In genomic region chr12:132558861-132559623, GRCh38 we compare ENCODE assay signal across 8 cellular contexts. TPM values are rescaled to one million over a fixed set of nuclear protein-coding genes. Genes with fewer than 3 reads are reported as not detected.
A peak's percentile ranks its signal among the peaks of the same experiment; 100 is the strongest.
DNase-seq lines count a peak whose midpoint lies in the region; ATAC-seq and TF ChIP-seq lines count a peak whose summit lies in the region.

No MANE protein-coding gene starts in this region.

- H3K4me1 ChIP-seq in heart right ventricle (peaks cover 6 to 24% (median 18%) of the 10 kb centered on the region in 9 donors), upper lobe of left lung (peaks cover 21 to 30% (median 24%) of the 10 kb centered on the region in 4 donors)

- TF ChIP-seq POLR2A in upper lobe of left lung (IDR thresholded peaks at IDR 0.05), result no peak

- H3K27ac ChIP-seq in heart right ventricle, result no peak overlapping the region
- H3K27ac ChIP-seq in upper lobe of left lung, result no peak overlapping the region

- H3K27me3 ChIP-seq in heart right ventricle, result peaks cover 0 to 36% (median 0%) of the 10 kb centered on the region in 7 donors
- H3K27me3 ChIP-seq in upper lobe of left lung, result no peaks in the 10 kb centered on the region

- intact Hi-C loops in heart right ventricle (cut with DNase I), result no loop called here
- intact Hi-C loops in left cardiac atrium (cut with DNase I), result no loop called here

- H3K4me3 ChIP-seq in heart right ventricle (peak overlapping the region in 9 of 10 donors; percentile 49 to 72 (median 60)), upper lobe of left lung (peak overlapping the region; percentile 50 to 87 (median 72))

- H3K36me3 Mint-ChIP-seq in activated T-cell treated with anti-CD3 and anti-CD28 coated beads, Interleukin-2, amount 50 U/mL, for 72 hours (ENCODE audit: insufficient read depth in 2 of 2), result no peaks in the 10 kb centered on the region

- ATAC-seq in heart right ventricle, result no peak
- ATAC-seq in left cardiac atrium, result no peak
- no peak for ATAC-seq in activated T-cell treated with anti-CD3 and anti-CD28 coated beads, Interleukin-2, amount 50 U/mL, for 72 hours (replicated peaks in 1 of 2)
- ATAC-seq in upper lobe of left lung (ENCODE audit: low FRiP score in 2 of 2), result no peak
- no peak for ATAC-seq in HG02938 (IDR thresholded peaks at IDR 0.05; ENCODE audit: unreplicated experiment)

- H3K4me1 Mint-ChIP-seq in activated T-cell treated with anti-CD3 and anti-CD28 coated beads, Interleukin-2, amount 50 U/mL, for 72 hours (ENCODE audit: low read depth), result peaks cover 15% of the 10 kb centered on the region

- H3K27me3 Mint-ChIP-seq in activated T-cell treated with anti-CD3 and anti-CD28 coated beads, Interleukin-2, amount 50 U/mL, for 72 hours (ENCODE audit: low read depth), result no peaks in the 10 kb centered on the region

- H3K9me3 Mint-ChIP-seq in activated T-cell treated with anti-CD3 and anti-CD28 coated beads, Interleukin-2, amount 50 U/mL, for 72 hours, result no peaks in the 10 kb centered on the region

- H3K9me3 ChIP-seq in heart right ventricle, result no peaks in the 10 kb centered on the region
- H3K9me3 ChIP-seq in upper lobe of left lung, result no peaks in the 10 kb centered on the region

- no peak for TF ChIP-seq CTCF in heart right ventricle (IDR thresholded peaks at IDR 0.05)
- no peak for TF ChIP-seq CTCF in upper lobe of left lung (IDR thresholded peaks at IDR 0.05)
- TF ChIP-seq CTCF in GM20000 (IDR thresholded peaks at IDR 0.05; ENCODE audit: extremely low read depth, missing control alignments), result no peak

- H3K4me3 Mint-ChIP-seq in activated T-cell treated with anti-CD3 and anti-CD28 coated beads, Interleukin-2, amount 50 U/mL, for 72 hours, result peak overlapping the region; percentile 71 to 76

- no peak for DNase-seq in heart right ventricle
- DNase-seq in left cardiac atrium, result no peak
- DNase-seq in activated T-cell treated with anti-CD3 and anti-CD28 coated beads, Interleukin-2, amount 50 U/mL, for 72 hours, result no peak
- DNase-seq in kidney tubule cell (ENCODE audit: low spot score), result peak; percentile 85
- peak in 1 of 2 donors; percentile 79 for DNase-seq in upper lobe of left lung
- DNase-seq in GM20000 (ENCODE audit: low spot score), result no peak
- DNase-seq in activated effector memory CD4-positive, alpha-beta T cell treated with anti-CD3 and anti-CD28 coated beads, Interleukin-2, amount 50 U/mL, for 16 hours, result no peak

- no peak for TF ChIP-seq EP300 in upper lobe of left lung (IDR thresholded peaks at IDR 0.05)

- H3K27ac Mint-ChIP-seq in activated T-cell treated with anti-CD3 and anti-CD28 coated beads, Interleukin-2, amount 50 U/mL, for 72 hours, result no peak overlapping the region

- H3K36me3 ChIP-seq in heart right ventricle (peaks cover 0 to 5% (median 0%) of the 10 kb centered on the region in 9 donors), upper lobe of left lung (peaks cover 0 to 2% (median under 1%) of the 10 kb centered on the region in 4 donors)

- 62 to 66% methylated on average over 45 of the region's 45 CpGs for WGBS in heart right ventricle, 2 donors
- WGBS in upper lobe of left lung, 2 donors, result 53 to 62% methylated on average over 18 to 38 of the region's 45 CpGs

RNA-seq across cellular contexts. Expression of gene LRCOL1, which starts 51.3 kb away (rescaled TPM):
- total RNA-seq in heart right ventricle (under 1 TPM in 1 of 10 donors, not detected in 9; 0.28 TPM), left cardiac atrium (not detected), upper lobe of left lung (1 to 10 TPM in 1 of 6 donors, under 1 TPM in 1, not detected in 4; 0.92 to 3.7 TPM)
- polyA plus RNA-seq in heart right ventricle, result under 1 TPM in 1 of 2 donors, not detected in 1; 0.17 TPM
- total RNA-seq in activated T-cell treated with anti-CD3 and anti-CD28 coated beads, Interleukin-2, amount 50 U/mL, for 72 hours, result not detected

RNA-seq across cellular contexts. Expression of gene P2RX2, which starts 59.5 kb away (rescaled TPM):
- total RNA-seq in heart right ventricle (not detected), left cardiac atrium (not detected), upper lobe of left lung (1 to 10 TPM in 2 of 6 donors, under 1 TPM in 2, not detected in 2; 0.27 to 4.4 (median 1.00) TPM)
- polyA plus RNA-seq in heart right ventricle, result not detected
- total RNA-seq in activated T-cell treated with anti-CD3 and anti-CD28 coated beads, Interleukin-2, amount 50 U/mL, for 72 hours, result not detected
